18 cellular contexts compared by ENCODE assay signal in genomic region chr9:91155746-91156145, GRCh38.
A peak's percentile ranks its signal among the peaks of the same experiment; 100 is the strongest.
DNase-seq lines count a peak whose midpoint lies in the region; ATAC-seq and TF ChIP-seq lines count a peak whose summit lies in the region.
"Had no signal": no experiment of that assay in that cellular context is flagged by ENCODE, and none has a peak within 500 bp of the region (broad histone marks: within the 10 kb centered on the region; RNA-seq: fewer than 3 reads in every experiment).

No MANE protein-coding gene starts in this region.

- CTCF ChIA-PET in activated CD8-positive, alpha-beta T cell treated with anti-CD3 and anti-CD28 coated beads, Interleukin-2, amount 10 ng/mL, durations not matched to agents 7 days and 5 days (lab: Charles Lee) = interaction anchor here (0.9 to 1.1 kb wide), 2 partner anchors 10 to 37 kb away, joined by 3 to 4 read pairs; no protein-coding TSS in a partner anchor
- CTCF ChIA-PET in PC-9 (lab: Charles Lee) = no interaction called here

- no peak overlapping the region for H3K4me3 Mint-ChIP-seq in T-helper 1 cell treated with Interleukin-12 subunit alpha and Interleukin-12 subunit beta and Interleukin-4 antibody, amounts not matched to agents 30 μg/mL and 1 μg/mL, for 36 hours
- H3K4me3 Mint-ChIP-seq in activated CD8-positive, alpha-beta T cell treated with anti-CD3 and anti-CD28 coated beads, Interleukin-2, amount 10 ng/mL, durations not matched to agents 7 days and 5 days = no peak overlapping the region
- H3K4me3 Mint-ChIP-seq in natural killer cell = no peak overlapping the region

- TF ChIP-seq CTCF in natural killer cell (IDR thresholded peaks at IDR 0.05) = no peak
- no peak for TF ChIP-seq CTCF in PC-9 (conservative IDR thresholded peaks at IDR 0.05)
- TF ChIP-seq CTCF in lower leg skin (IDR thresholded peaks at IDR 0.05) = no peak

- H3K4me3 ChIP-seq in BLaER1 (no peak overlapping the region), PC-9 (no peak overlapping the region), lower leg skin (ENCODE audit: low read depth, poor library complexity, severe bottlenecking) (no peak overlapping the region)
- H3K4me3 ChIP-seq: Peyer's patch had no signal

- H3K4me1 Mint-ChIP-seq in T-helper 1 cell treated with Interleukin-12 subunit alpha and Interleukin-12 subunit beta and Interleukin-4 antibody, amounts not matched to agents 30 μg/mL and 1 μg/mL, for 36 hours (ENCODE audit: low read depth) = peaks cover 68% of the 10 kb centered on the region
- peaks cover 83% of the 10 kb centered on the region for H3K4me1 Mint-ChIP-seq in activated CD8-positive, alpha-beta T cell treated with anti-CD3 and anti-CD28 coated beads, Interleukin-2, amount 10 ng/mL, durations not matched to agents 7 days and 5 days (ENCODE audit: low read depth)
- peaks cover 45 to 47% of the 10 kb centered on the region in 2 donors for H3K4me1 Mint-ChIP-seq in natural killer cell

- POLR2A ChIA-PET in activated CD8-positive, alpha-beta T cell treated with anti-CD3 and anti-CD28 coated beads, Interleukin-2, amount 10 ng/mL, durations not matched to agents 7 days and 5 days (lab: Charles Lee) = no interaction called here
- POLR2A ChIA-PET in PC-9 (lab: Charles Lee; ENCODE audit: unreplicated experiment) = no interaction called here

- intact Hi-C loops in natural killer cell (cut with micrococcal nuclease) (no loop called here), PC-9 (cut with micrococcal nuclease; ENCODE audit: unreplicated experiment) (no loop called here), lower leg skin (cut with DNase I; ENCODE audit: low total_unique reads) (no loop called here)

- H3K9me2 ChIP-seq in PC-9 (ENCODE audit: insufficient read depth) = no peaks in the 10 kb centered on the region

- WGBS in lower leg skin, 2 donors = 80 to 90% methylated on average over 1 of the region's 1 CpG

- no peak for TF ChIP-seq POLR2A in lower leg skin (IDR thresholded peaks at IDR 0.05)

- BruUV-seq in PC-9 (replicated peaks; lab: Mats Ljungman, UMichigan) = no TSS peak

- peaks cover 97% of the 10 kb centered on the region for H3K4me1 ChIP-seq in BLaER1
- no peaks in the 10 kb centered on the region for H3K4me1 ChIP-seq in PC-9 (replicated peaks; ENCODE audit: insufficient read depth)

- peaks cover 26% of the 10 kb centered on the region for H3K9me3 Mint-ChIP-seq in T-helper 1 cell treated with Interleukin-12 subunit alpha and Interleukin-12 subunit beta and Interleukin-4 antibody, amounts not matched to agents 30 μg/mL and 1 μg/mL, for 36 hours
- peaks cover 17% of the 10 kb centered on the region for H3K9me3 Mint-ChIP-seq in activated CD8-positive, alpha-beta T cell treated with anti-CD3 and anti-CD28 coated beads, Interleukin-2, amount 10 ng/mL, durations not matched to agents 7 days and 5 days (ENCODE audit: insufficient read depth)
- no peaks in the 10 kb centered on the region for H3K9me3 Mint-ChIP-seq in natural killer cell

- H3K4me2 ChIP-seq in BLaER1 (peak overlapping the region; percentile 71), PC-9 (no peak overlapping the region)

- H3K36me3 Mint-ChIP-seq in T-helper 1 cell treated with Interleukin-12 subunit alpha and Interleukin-12 subunit beta and Interleukin-4 antibody, amounts not matched to agents 30 μg/mL and 1 μg/mL, for 36 hours (ENCODE audit: low read depth) = peaks cover 51% of the 10 kb centered on the region
- H3K36me3 Mint-ChIP-seq in activated CD8-positive, alpha-beta T cell treated with anti-CD3 and anti-CD28 coated beads, Interleukin-2, amount 10 ng/mL, durations not matched to agents 7 days and 5 days (ENCODE audit: low read depth) = peaks cover 61% of the 10 kb centered on the region
- H3K36me3 Mint-ChIP-seq in natural killer cell = no peaks in the 10 kb centered on the region

- H4K20me1 ChIP-seq in BLaER1 (no peaks in the 10 kb centered on the region), PC-9 (ENCODE audit: insufficient read depth) (no peaks in the 10 kb centered on the region)

- H3K9me3 ChIP-seq in BLaER1 (peaks cover 32% of the 10 kb centered on the region), PC-9 (ENCODE audit: insufficient read depth, low read depth) (no peaks in the 10 kb centered on the region)
- H3K9me3 ChIP-seq: Peyer's patch had no signal

- ATAC-seq in activated CD8-positive, alpha-beta T cell treated with anti-CD3 and anti-CD28 coated beads, Interleukin-2, amount 10 ng/mL, durations not matched to agents 7 days and 5 days = no peak
- ATAC-seq in natural killer cell = no peak

- H3K27me3 ChIP-seq in BLaER1 (no peaks in the 10 kb centered on the region), PC-9 (ENCODE audit: insufficient read depth, low read depth) (no peaks in the 10 kb centered on the region)
- H3K27me3 ChIP-seq: Peyer's patch had no signal

- no peak for DNase-seq in T-helper 1 cell
- DNase-seq in activated CD8-positive, alpha-beta T cell treated with anti-CD3 and anti-CD28 coated beads, Interleukin-2, amount 10 ng/mL, durations not matched to agents 7 days and 5 days = no peak
- no peak for DNase-seq in natural killer cell
- DNase-seq in NCI-H1436 (lab: John Stamatoyannopoulos, UW) = no peak
- no peak for DNase-seq in PC-9
- no peak for DNase-seq in lower leg skin (ENCODE audit: low spot score in 2 of 2)
- DNase-seq: 8988T, COR-L47, DMS153, EL, Kasumi-1, NCI-H1105 treated with DMSO at 0.1 percent for 48 hours, NCI-H187 treated with DMSO at 0.1 percent for 48 hours, NCI-H774, Peyer's patch had no signal

- no peaks in the 10 kb centered on the region for H3K79me2 ChIP-seq in PC-9 (ENCODE audit: low read depth)

- no peaks in the 10 kb centered on the region for H3F3A ChIP-seq in PC-9 (ENCODE audit: insufficient read depth, low read depth)

- H3K9ac ChIP-seq in BLaER1 = peak overlapping the region; percentile 50

- H2AFZ ChIP-seq in PC-9 = no peak overlapping the region

- peaks cover 37% of the 10 kb centered on the region for H3K36me3 ChIP-seq in BLaER1
- H3K36me3 ChIP-seq in PC-9 (ENCODE audit: low read depth) = no peaks in the 10 kb centered on the region
- H3K36me3 ChIP-seq: Peyer's patch had no signal

- no peaks in the 10 kb centered on the region for H3K27me3 Mint-ChIP-seq in T-helper 1 cell treated with Interleukin-12 subunit alpha and Interleukin-12 subunit beta and Interleukin-4 antibody, amounts not matched to agents 30 μg/mL and 1 μg/mL, for 36 hours (ENCODE audit: low read depth)
- H3K27me3 Mint-ChIP-seq in activated CD8-positive, alpha-beta T cell treated with anti-CD3 and anti-CD28 coated beads, Interleukin-2, amount 10 ng/mL, durations not matched to agents 7 days and 5 days (ENCODE audit: low read depth) = no peaks in the 10 kb centered on the region
- no peaks in the 10 kb centered on the region for H3K27me3 Mint-ChIP-seq in natural killer cell (ENCODE audit: low read depth in 2 of 2)

- H3K27ac ChIP-seq in BLaER1 (peak overlapping the region; percentile 75), PC-9 (no peak overlapping the region)
- H3K27ac ChIP-seq: C4-2B had no signal

- H3K27ac Mint-ChIP-seq in T-helper 1 cell treated with Interleukin-12 subunit alpha and Interleukin-12 subunit beta and Interleukin-4 antibody, amounts not matched to agents 30 μg/mL and 1 μg/mL, for 36 hours = peak overlapping the region; percentile 85
- peak overlapping the region; percentile 60 for H3K27ac Mint-ChIP-seq in activated CD8-positive, alpha-beta T cell treated with anti-CD3 and anti-CD28 coated beads, Interleukin-2, amount 10 ng/mL, durations not matched to agents 7 days and 5 days
- peak overlapping the region; percentile 94 for H3K27ac Mint-ChIP-seq in natural killer cell
